8 cellular contexts compared by ENCODE assay signal in the genomic region with DNA sequence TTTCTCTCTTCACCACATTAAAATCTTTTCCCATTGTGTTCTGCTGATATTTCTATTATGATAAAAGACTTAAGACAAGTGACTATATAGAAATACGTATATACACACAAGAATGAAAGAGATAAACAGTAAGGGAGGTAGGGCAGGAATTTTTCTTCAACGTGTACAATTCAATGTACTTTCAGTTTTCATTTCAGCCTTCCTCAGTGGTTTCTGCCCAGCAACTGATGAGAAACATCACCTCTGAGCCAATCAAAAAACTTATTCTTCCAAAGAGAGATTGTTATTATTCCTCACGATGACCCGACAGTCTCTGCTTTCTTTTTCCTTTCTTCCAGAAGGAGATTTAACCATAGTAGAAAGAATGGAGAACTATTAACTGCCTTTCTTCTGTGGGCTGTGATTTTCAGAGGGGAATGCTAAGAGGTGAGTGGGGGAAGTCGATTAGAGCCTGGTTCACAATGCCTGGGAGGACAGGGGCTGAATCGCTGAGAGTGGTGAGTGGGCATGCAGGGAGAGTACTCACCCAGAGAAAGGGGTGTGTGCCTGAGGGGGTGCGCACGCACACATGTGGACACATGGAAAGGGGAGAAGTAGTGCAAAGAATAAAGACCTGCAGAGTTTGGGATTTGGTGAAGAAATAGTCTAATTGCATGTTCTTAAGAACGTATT. TPM values are rescaled to one million over a fixed set of nuclear protein-coding genes. Genes with fewer than 3 reads are reported as not detected.
A peak's percentile ranks its signal among the peaks of the same experiment; 100 is the strongest.
DNase-seq lines count a peak whose midpoint lies in the region; ATAC-seq and FAIRE-seq lines count a peak whose summit lies in the region.

A gene (plus strand): TSS at position 289 of the 672 bp plus-strand sequence. CDS start 3,289 bp downstream, outside the sequence.

- H3K27me3 ChIP-seq in CD8-positive, alpha-beta memory T cell (ENCODE audit: insufficient read depth, low read length, poor library complexity, severe bottlenecking): no peaks in the 10 kb centered on the region

- WGBS in mesodermal cell (ENCODE audit: insufficient coverage in 2 of 2), 2 experiments: 18 to 21% methylated on average over 5 to 6 of the region's 9 CpGs

- H3K9me3 ChIP-seq in CD8-positive, alpha-beta memory T cell (ENCODE audit: low read length): no peaks in the 10 kb centered on the region
- H3K9me3 ChIP-seq in mesodermal cell (ENCODE audit: control insufficient read depth, low read length): no peaks in the 10 kb centered on the region

- peak; percentile 92 for ATAC-seq in GM19455 (IDR thresholded peaks at IDR 0.05; ENCODE audit: unreplicated experiment)

- H3K36me3 ChIP-seq in CD8-positive, alpha-beta memory T cell (ENCODE audit: insufficient read depth, low read length): peaks cover 16% of the 10 kb centered on the region
- no peaks in the 10 kb centered on the region for H3K36me3 ChIP-seq in mesodermal cell (ENCODE audit: control insufficient read depth, insufficient read depth, low read length)

- H3K36me3 Mint-ChIP-seq in CD8-positive, alpha-beta memory T cell: peaks cover 16 to 51% (median 18%) of the 10 kb centered on the region in 3 donors

- peak; percentile 97 for FAIRE-seq in endometrium (lab: Jason Lieb, UNC)

- peak within 1 kb of the TSS; percentile 95 for H3K4me3 ChIP-seq in CD8-positive, alpha-beta memory T cell (ENCODE audit: low read length)
- H3K4me3 ChIP-seq in mesodermal cell (ENCODE audit: extremely low read depth, insufficient read depth, low read length, poor library complexity, severe bottlenecking): peak within 1 kb of the TSS; percentile 24

- DNase-seq in CD8-positive, alpha-beta memory T cell: peak; percentile 60 to 82 (median 77)
- DNase-seq in HK-2 (ENCODE audit: unreplicated experiment) (peak; percentile 60), NOMO-1 treated with dmso at 0.1 percent for 144 hours (lab: John Stamatoyannopoulos, UW; ENCODE audit: unreplicated experiment) (peak; percentile 49)
- peak; percentile 47 for DNase-seq in activated CD8-positive, alpha-beta memory T cell treated with anti-CD3 and anti-CD28 coated beads, Interleukin-2, amount 50 U/mL, for 24 hours (ENCODE audit: extremely low read depth)
- DNase-seq in stimulated activated CD8-positive, alpha-beta memory T cell treated with anti-CD3 and anti-CD28 coated beads, Interleukin-15, amount 100 ng/mL, for 48 hours (ENCODE audit: low read depth in 2 of 2): peak; percentile 45 to 54

- no peaks in the 10 kb centered on the region for H3K9me3 Mint-ChIP-seq in CD8-positive, alpha-beta memory T cell

- H3K27ac Mint-ChIP-seq in CD8-positive, alpha-beta memory T cell: peak within 1 kb of the TSS; percentile 97 to 100 (median 100)

- H3K4me1 ChIP-seq in CD8-positive, alpha-beta memory T cell (ENCODE audit: insufficient read depth, low read length): peaks cover 46% of the 10 kb centered on the region
- H3K4me1 ChIP-seq in mesodermal cell (ENCODE audit: control insufficient read depth, insufficient read depth, low read length, poor library complexity, severe bottlenecking): no peaks in the 10 kb centered on the region

- POLR2A ChIA-PET in CD8-positive, alpha-beta memory T cell (lab: Charles Lee): no interaction called here

- peak within 1 kb of the TSS; percentile 94 to 100 (median 97) for H3K4me3 Mint-ChIP-seq in CD8-positive, alpha-beta memory T cell

- CTCF ChIA-PET in CD8-positive, alpha-beta memory T cell (lab: Charles Lee): no interaction called here

- no peaks in the 10 kb centered on the region for H3K27me3 Mint-ChIP-seq in CD8-positive, alpha-beta memory T cell

- H3K27ac ChIP-seq in CD8-positive, alpha-beta memory T cell (ENCODE audit: low read depth, low read length): peak within 1 kb of the TSS; percentile 94
- H3K27ac ChIP-seq in mesodermal cell (ENCODE audit: low read depth, low read length, severe bottlenecking): no peak within 1 kb of the TSS

- H3K4me1 Mint-ChIP-seq in CD8-positive, alpha-beta memory T cell: peaks cover 50 to 57% (median 51%) of the 10 kb centered on the region in 3 donors

RNA-seq across cellular contexts. Expression of the gene that starts here (rescaled TPM):
- 10 to 100 TPM; 30.8 to 31.5 TPM for total RNA-seq in CD8-positive, alpha-beta memory T cell
- polyA plus RNA-seq in CD8-positive, alpha-beta memory T cell: 85.0 TPM
- polyA plus RNA-seq in mesodermal cell (2013, experiment 1 of 2): 3.2 TPM
- 2.6 TPM for polyA plus RNA-seq in mesodermal cell (2013, experiment 2 of 2)
